Comparison of ENCODE assay signal across 8 cellular contexts in the genomic region with DNA sequence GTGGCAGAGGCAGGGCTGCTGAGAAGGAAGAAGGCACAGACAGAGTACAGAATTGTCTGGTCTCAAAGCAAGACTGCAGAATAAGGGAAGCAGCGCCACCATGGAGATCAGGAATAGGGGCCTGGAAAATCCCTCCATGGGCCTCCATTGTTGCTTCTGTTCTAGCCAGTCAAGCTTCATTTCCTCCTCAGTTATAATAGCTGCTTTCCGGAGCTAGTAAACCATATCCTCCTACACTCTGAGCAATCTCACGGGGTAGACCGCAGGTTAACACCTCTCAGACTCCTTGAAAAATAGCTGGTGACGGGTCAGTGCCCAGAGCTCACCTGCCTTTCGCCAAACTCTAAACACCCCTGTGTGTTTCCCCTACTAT. TPM values are rescaled to one million over a fixed set of nuclear protein-coding genes. Genes with fewer than 3 reads are reported as not detected.
DNase-seq lines count a peak whose midpoint lies in the region; ATAC-seq, FAIRE-seq and TF ChIP-seq lines count a peak whose summit lies in the region.

No MANE protein-coding gene starts in this region.

- H3K79me2 ChIP-seq in OCI-LY3 (ENCODE audit: low read length): peaks cover 31% of the 10 kb centered on the region

- no peak for TF ChIP-seq POLR2A in body of pancreas (IDR thresholded peaks at IDR 0.05)

- POLR2A ChIA-PET in HEK293 (lab: Yijun Ruan, JAX): interaction anchor here (1.0 to 6.9 kb wide), 5 partner anchors 13 to 47 kb away, joined by 4 to 100 read pairs (median 4); a partner anchor contains a TSS

- H3K4me1 ChIP-seq in HEK293 (ENCODE audit: control insufficient read depth, insufficient read depth, low read length): no peaks in the 10 kb centered on the region
- peaks cover 59% of the 10 kb centered on the region for H3K4me1 ChIP-seq in OCI-LY3 (ENCODE audit: low read length)
- H3K4me1 ChIP-seq in ascending aorta: peaks cover 0 to 3% of the 10 kb centered on the region in 2 donors
- H3K4me1 ChIP-seq in body of pancreas: peaks cover 5% of the 10 kb centered on the region

- peak overlapping the region; percentile 82 for H3K9ac ChIP-seq in OCI-LY3 (ENCODE audit: low read length)

- no peaks in the 10 kb centered on the region for H3K27me3 ChIP-seq in OCI-LY3 (ENCODE audit: low read depth, low read length)
- no peaks in the 10 kb centered on the region for H3K27me3 ChIP-seq in ascending aorta
- H3K27me3 ChIP-seq in body of pancreas: no peaks in the 10 kb centered on the region

- H3K27ac ChIP-seq in HEK293 (ENCODE audit: extremely low read depth, low read depth, low read length) (no peak overlapping the region), OCI-LY3 (ENCODE audit: low read length) (peak overlapping the region; percentile 99), ascending aorta (peak overlapping the region; percentile 41 to 50), body of pancreas (peak overlapping the region in 2 of 4 donors; percentile 60 to 66)

- peak; percentile 99 for FAIRE-seq in GM18507 (lab: Jason Lieb, UNC)

- H3K9me3 ChIP-seq in HEK293 (ENCODE audit: control insufficient read depth, insufficient read depth, low read depth, low read length) (no peaks in the 10 kb centered on the region), OCI-LY3 (ENCODE audit: insufficient read depth, low read length) (peaks cover 3% of the 10 kb centered on the region; the same call in 1 of the 2 replicates), ascending aorta (peaks cover 0 to 5% of the 10 kb centered on the region in 2 donors), body of pancreas (no peaks in the 10 kb centered on the region)

- H2AFZ ChIP-seq in OCI-LY3 (ENCODE audit: low read depth, low read length): no peak overlapping the region

- DNase-seq in GM18507 (ENCODE audit: extremely low spot score, insufficient read length, low read depth) (peak; percentile 58), ascending aorta (ENCODE audit: low spot score in 2 of 2) (no peak), renal cortical epithelial cell (ENCODE audit: low read depth) (peak; percentile 96), AG20443 (ENCODE audit: low spot score) (no peak), omental fat pad (ENCODE audit: low spot score) (no peak), body of pancreas (no peak)

- 62 to 83% methylated on average over 6 of the region's 6 CpGs for WGBS in body of pancreas, 2 donors

- H4K20me1 ChIP-seq in OCI-LY3 (ENCODE audit: insufficient read depth, low read length): no peaks in the 10 kb centered on the region

- intact Hi-C loops in ascending aorta (cut with DNase I) (loop anchor here (2.0 kb wide), 1 partner anchor 31 kb away; no protein-coding TSS in a partner anchor), body of pancreas (cut with DNase I) (no loop called here)

- peak overlapping the region; percentile 87 for H3K4me2 ChIP-seq in OCI-LY3 (ENCODE audit: low read length)

- H3K4me3 ChIP-seq in HEK293 (ENCODE audit: low read depth, low read length): no peak overlapping the region
- H3K4me3 ChIP-seq in OCI-LY3 (ENCODE audit: low read length): peak overlapping the region; percentile 86
- H3K4me3 ChIP-seq in ascending aorta: no peak overlapping the region
- no peak overlapping the region for H3K4me3 ChIP-seq in body of pancreas

- H3K36me3 ChIP-seq in HEK293 (ENCODE audit: control insufficient read depth in 2 of 2, insufficient read depth in 1 of 2, low read length in 2 of 2) (no peaks in the 10 kb centered on the region), OCI-LY3 (replicated peaks; ENCODE audit: low read depth, low read length) (peaks cover 28% of the 10 kb centered on the region), ascending aorta (no peaks in the 10 kb centered on the region), body of pancreas (replicated peaks in 1 of 2; ENCODE audit: insufficient read depth in 1 of 2, low read depth in 2 of 2) (no peaks in the 10 kb centered on the region)

- CTCF ChIA-PET in HEK293 (lab: Yijun Ruan, JAX): interaction anchor here (0.6 to 10.3 kb wide), 13 partner anchors 8 to 102 kb away, joined by 3 to 109 read pairs (median 7); a partner anchor contains a TSS

- ATAC-seq in omental fat pad (ENCODE audit: low FRiP score) (no peak), body of pancreas (no peak)

- no peak for TF ChIP-seq CTCF in HEK293 (tag by site-specific recombination; IDR thresholded peaks at IDR 0.05)
- peak; percentile 17; the same call in 1 of the 2 replicates for TF ChIP-seq CTCF in OCI-LY3 (IDR thresholded peaks at IDR 0.05; ENCODE audit: low read depth, low read length)
- TF ChIP-seq CTCF in ascending aorta (IDR thresholded peaks at IDR 0.05): no peak
- no peak for TF ChIP-seq CTCF in omental fat pad (IDR thresholded peaks at IDR 0.05)
- no peak for TF ChIP-seq CTCF in body of pancreas (IDR thresholded peaks at IDR 0.05)

TF ChIP-seq in HEK293, 187 proteins besides CTCF, POLR2A, EP300 and RAD21:
- TF ChIP-seq, protein P1, sequence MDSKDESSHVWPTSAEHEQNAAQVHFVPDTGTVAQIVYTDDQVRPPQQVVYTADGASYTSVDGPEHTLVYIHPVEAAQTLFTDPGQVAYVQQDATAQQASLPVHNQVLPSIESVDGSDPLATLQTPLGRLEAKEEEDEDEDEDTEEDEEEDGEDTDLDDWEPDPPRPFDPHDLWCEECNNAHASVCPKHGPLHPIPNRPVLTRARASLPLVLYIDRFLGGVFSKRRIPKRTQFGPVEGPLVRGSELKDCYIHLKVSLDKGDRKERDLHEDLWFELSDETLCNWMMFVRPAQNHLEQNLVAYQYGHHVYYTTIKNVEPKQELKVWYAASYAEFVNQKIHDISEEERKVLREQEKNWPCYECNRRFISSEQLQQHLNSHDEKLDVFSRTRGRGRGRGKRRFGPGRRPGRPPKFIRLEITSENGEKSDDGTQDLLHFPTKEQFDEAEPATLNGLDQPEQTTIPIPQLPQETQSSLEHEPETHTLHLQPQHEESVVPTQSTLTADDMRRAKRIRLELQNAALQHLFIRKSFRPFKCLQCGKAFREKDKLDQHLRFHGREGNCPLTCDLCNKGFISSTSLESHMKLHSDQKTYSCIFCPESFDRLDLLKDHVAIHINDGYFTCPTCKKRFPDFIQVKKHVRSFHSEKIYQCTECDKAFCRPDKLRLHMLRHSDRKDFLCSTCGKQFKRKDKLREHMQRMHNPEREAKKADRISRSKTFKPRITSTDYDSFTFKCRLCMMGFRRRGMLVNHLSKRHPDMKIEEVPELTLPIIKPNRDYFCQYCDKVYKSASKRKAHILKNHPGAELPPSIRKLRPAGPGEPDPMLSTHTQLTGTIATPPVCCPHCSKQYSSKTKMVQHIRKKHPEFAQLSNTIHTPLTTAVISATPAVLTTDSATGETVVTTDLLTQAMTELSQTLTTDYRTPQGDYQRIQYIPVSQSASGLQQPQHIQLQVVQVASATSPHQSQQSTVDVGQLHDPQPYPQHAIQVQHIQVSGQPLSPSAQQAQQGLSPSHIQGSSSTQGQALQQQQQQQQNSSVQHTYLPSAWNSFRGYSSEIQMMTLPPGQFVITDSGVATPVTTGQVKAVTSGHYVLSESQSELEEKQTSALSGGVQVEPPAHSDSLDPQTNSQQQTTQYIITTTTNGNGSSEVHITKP (tag by site-specific recombination; IDR thresholded peaks at IDR 0.05): no peak
- TF ChIP-seq ZNF623 (tag by site-specific recombination; IDR thresholded peaks at IDR 0.05): no peak
- no peak for TF ChIP-seq SCRT2 (tag by site-specific recombination; IDR thresholded peaks at IDR 0.05)
- TF ChIP-seq ZNF777 (tag by site-specific recombination; IDR thresholded peaks at IDR 0.05; ENCODE audit: borderline replicate concordance): no peak
- TF ChIP-seq ZFHX2 (tag by site-specific recombination; conservative IDR thresholded peaks at IDR 0.05): peak; percentile 35; the same call in 1 of the 2 replicates

RNA-seq across cellular contexts. Expression of a gene that starts 0.6 kb away (rescaled TPM):
- total RNA-seq in ascending aorta (26.8 TPM), renal cortical epithelial cell (2.1 and 18.9 TPM in 2 replicates), omental fat pad (10 to 100 TPM; 18.4 to 79.6 (median 35.0) TPM), body of pancreas (10 to 100 TPM in 1 of 2 donors, 1 to 10 TPM in 1; 3.0 to 14.3 TPM)

RNA-seq across cellular contexts. Expression of a gene that starts 11.5 kb away (rescaled TPM):
- total RNA-seq in ascending aorta (28.0 TPM), renal cortical epithelial cell (1.9 and 6.1 TPM in 2 replicates), omental fat pad (10 to 100 TPM; 27.6 to 81.7 (median 55.7) TPM), body of pancreas (10 to 100 TPM; 15.8 to 26.7 TPM)

RNA-seq across cellular contexts. Expression of a gene that starts 27.0 kb away (rescaled TPM):
- total RNA-seq in ascending aorta (140 TPM), renal cortical epithelial cell (47.8 and 107 TPM in 2 replicates), omental fat pad (100 to 1,000 TPM; 133 to 257 (median 154) TPM), body of pancreas (100 to 1,000 TPM in 1 of 2 donors, 10 to 100 TPM in 1; 99.1 to 171 TPM)

Comparison
In these comparisons a context has a peak if more than half of its experiments do, and no peak if none do; other contexts are left out.
1. DNase-seq: peak in GM18507 (single experiment) and renal cortical epithelial cell (single experiment); none in ascending aorta (0 of 2), AG20443 (single experiment), omental fat pad (single experiment) and body of pancreas (0 of 4).